8 cellular contexts compared by ENCODE assay signal in genomic region chr10:100433253-100434240, GRCh38. TPM values are rescaled to one million over a fixed set of nuclear protein-coding genes. Genes with fewer than 3 reads are reported as not detected.
DNase-seq lines count a peak whose midpoint lies in the region; ATAC-seq and TF ChIP-seq lines count a peak whose summit lies in the region.

No MANE protein-coding gene starts in this region.

- no peak overlapping the region for H3K4me3 Mint-ChIP-seq in activated T-helper 17 cell treated with anti-CD3 and anti-CD28 coated beads, Interleukin-2, amount 50 U/mL, for 72 hours

- peak; percentile 98 for ATAC-seq in activated T-helper 17 cell treated with anti-CD3 and anti-CD28 coated beads, Interleukin-2, amount 50 U/mL, for 72 hours (replicated peaks)

- no peaks in the 10 kb centered on the region for H3K36me3 Mint-ChIP-seq in activated T-helper 17 cell treated with anti-CD3 and anti-CD28 coated beads, Interleukin-2, amount 50 U/mL, for 72 hours (ENCODE audit: low read depth)

- H3K27ac ChIP-seq in testis = no peak overlapping the region

- H3K4me1 ChIP-seq in testis = no peaks in the 10 kb centered on the region

- intact Hi-C loops in testis (cut with DNase I; ENCODE audit: low total_unique reads) = loop anchor here (5.0 kb wide), 1 partner anchor 91 kb away; no protein-coding TSS in a partner anchor

- peak; percentile 99 for TF ChIP-seq CTCF in foreskin fibroblast (IDR thresholded peaks at IDR 0.05; ENCODE audit: low read depth, low read length)
- TF ChIP-seq CTCF in testis (IDR thresholded peaks at IDR 0.05) = peak; percentile 99 to 100 (median 99)

- no peak overlapping the region for H3K27ac Mint-ChIP-seq in activated T-helper 17 cell treated with anti-CD3 and anti-CD28 coated beads, Interleukin-2, amount 50 U/mL, for 72 hours

- peak; percentile 86 for DNase-seq in DMS153 (lab: John Stamatoyannopoulos, UW)
- peak; percentile 39 for DNase-seq in GOT3 (lab: John Stamatoyannopoulos, UW)
- DNase-seq in MV-4-11 (lab: John Stamatoyannopoulos, UW) = peak; percentile 88
- DNase-seq in SHP77 treated with DMSO at 0.1 percent for 48 hours (lab: John Stamatoyannopoulos, UW) = peak; percentile 92
- DNase-seq in foreskin fibroblast = peak; percentile 82 to 96
- DNase-seq in nucleus accumbens (lab: John Stamatoyannopoulos, UW) = peak in 55 of 56 donors; percentile 11 to 98 (median 82)
- DNase-seq in testis = peak; percentile 99

- H3K27me3 Mint-ChIP-seq in activated T-helper 17 cell treated with anti-CD3 and anti-CD28 coated beads, Interleukin-2, amount 50 U/mL, for 72 hours = no peaks in the 10 kb centered on the region

- no peaks in the 10 kb centered on the region for H3K9me3 ChIP-seq in testis

- no peaks in the 10 kb centered on the region for H3K9me3 Mint-ChIP-seq in activated T-helper 17 cell treated with anti-CD3 and anti-CD28 coated beads, Interleukin-2, amount 50 U/mL, for 72 hours

- TF ChIP-seq POLR2A in testis (IDR thresholded peaks at IDR 0.05) = no peak

- H3K4me3 ChIP-seq in foreskin fibroblast (ENCODE audit: low read depth in 1 of 2, low read length in 2 of 2) (no peak overlapping the region), testis (peak overlapping the region in 1 of 2 donors; percentile 4)

- 17 to 20% methylated on average over 13 of the region's 13 CpGs for WGBS in testis, 2 donors

- H3K36me3 ChIP-seq in testis (ENCODE audit: low read depth, missing control alignments) = no peaks in the 10 kb centered on the region

- H3K27me3 ChIP-seq in testis = no peaks in the 10 kb centered on the region

- H3K4me1 Mint-ChIP-seq in activated T-helper 17 cell treated with anti-CD3 and anti-CD28 coated beads, Interleukin-2, amount 50 U/mL, for 72 hours = no peaks in the 10 kb centered on the region

RNA-seq across cellular contexts. Expression of gene WNT8B, which starts 29.3 kb away (rescaled TPM):
- under 1 TPM; 0.11 to 0.16 TPM for total RNA-seq in activated T-helper 17 cell treated with anti-CD3 and anti-CD28 coated beads, Interleukin-2, amount 50 U/mL, for 72 hours
- total RNA-seq in testis = under 1 TPM in 1 of 2 donors, not detected in 1; 0.37 TPM
- 0.20 TPM for polyA plus RNA-seq in testis (ENCODE audit: insufficient read depth, low read depth, low replicate concordance)

Comparison
In these comparisons a context has a peak if more than half of its experiments do, and no peak if none do; other contexts are left out.
1. DNase-seq: peak in every context shown above with its lines; median percentile 99 in testis; 92 in SHP77 treated with DMSO at 0.1 percent for 48 hours; 89 in foreskin fibroblast; 88 in MV-4-11; 86 in DMS153; 82 in nucleus accumbens; 39 in GOT3.